ENCODE assay signal across 25 cellular contexts in genomic region chr12:131102493-131102931, GRCh38.
A peak's percentile ranks its signal among the peaks of the same experiment; 100 is the strongest.
DNase-seq lines count a peak whose midpoint lies in the region; ATAC-seq, FAIRE-seq and TF ChIP-seq lines count a peak whose summit lies in the region.
"Had no signal": no experiment of that assay in that cellular context is flagged by ENCODE, and none has a peak within 500 bp of the region (broad histone marks: within the 10 kb centered on the region; RNA-seq: fewer than 3 reads in every experiment).

No MANE protein-coding gene starts in this region.

- TF ChIP-seq CTCF in OCI-LY3 (IDR thresholded peaks at IDR 0.05; ENCODE audit: low read depth, low read length), result no peak
- TF ChIP-seq CTCF in dorsolateral prefrontal cortex (IDR thresholded peaks at IDR 0.05 in 54 of 56, conservative IDR thresholded peaks at IDR 0.05 in 2 of 56; ENCODE audit: low read depth in 1 of 56, partially characterized antibody in 56 of 56), result no peak
- no peak for TF ChIP-seq CTCF in brain microvascular endothelial cell (IDR thresholded peaks at IDR 0.05; ENCODE audit: low read depth, low read length, missing control alignments)
- no peak for TF ChIP-seq CTCF in D721Med (IDR thresholded peaks at IDR 0.05; ENCODE audit: insufficient read depth, missing control alignments)

- peaks cover 0 to 39% (median 8%) of the 10 kb centered on the region in 11 experiments; a peak in 11 of 22 replicates for H4K20me1 ChIP-seq in BLaER1 treated with 17β-estradiol and CSF1 and Interleukin-3, amounts not matched to agents 10 nM and 100 nM
- H4K20me1 ChIP-seq in OCI-LY3 (ENCODE audit: insufficient read depth, low read length), result peaks cover 17% of the 10 kb centered on the region; the same call in 1 of the 2 replicates

- H3K27ac ChIP-seq in BLaER1 treated with 17β-estradiol and CSF1 and Interleukin-3, amounts not matched to agents 10 nM and 100 nM, result peak overlapping the region in 6 of 11 experiments; percentile 2 to 45 (median 31); a peak in 8 of 22 replicates
- H3K27ac ChIP-seq in OCI-LY3 (ENCODE audit: low read length) (no peak overlapping the region), dorsolateral prefrontal cortex (no peak overlapping the region), brain microvascular endothelial cell (no peak overlapping the region)
- H3K27ac ChIP-seq: esophagus muscularis mucosa, hepatocyte, PC-9, SJCRH30 had no signal

- no peak for FAIRE-seq in D721Med (lab: Jason Lieb, UNC)
- FAIRE-seq: frontal cortex had no signal

- peaks cover 0 to 8% (median 0%) of the 10 kb centered on the region in 11 experiments; a peak in 2 of 22 replicates for H3K36me3 ChIP-seq in BLaER1 treated with 17β-estradiol and CSF1 and Interleukin-3, amounts not matched to agents 10 nM and 100 nM
- H3K36me3 ChIP-seq in OCI-LY3 (replicated peaks; ENCODE audit: low read depth, low read length), result no peaks in the 10 kb centered on the region
- H3K36me3 ChIP-seq in brain microvascular endothelial cell (replicated peaks), result no peaks in the 10 kb centered on the region
- H3K36me3 ChIP-seq: SJCRH30 had no signal

- peak overlapping the region in 1 of 10 experiments; percentile 6; a peak in 3 of 20 replicates for H3K4me3 ChIP-seq in BLaER1 treated with 17β-estradiol and CSF1 and Interleukin-3, amounts not matched to agents 10 nM and 100 nM
- no peak overlapping the region for H3K4me3 ChIP-seq in OCI-LY3 (ENCODE audit: low read length)
- no peak overlapping the region for H3K4me3 ChIP-seq in dorsolateral prefrontal cortex
- no peak overlapping the region for H3K4me3 ChIP-seq in brain microvascular endothelial cell (ENCODE audit: low read depth, low read length)
- H3K4me3 ChIP-seq: esophagus muscularis mucosa, hepatocyte, PC-9, SJCRH30 had no signal

- no peak for ATAC-seq in sciatic nerve

- peaks cover 54 to 74% (median 66%) of the 10 kb centered on the region in 10 experiments for H3K4me1 ChIP-seq in BLaER1 treated with 17β-estradiol and CSF1 and Interleukin-3, amounts not matched to agents 10 nM and 100 nM
- peaks cover 17% of the 10 kb centered on the region for H3K4me1 ChIP-seq in OCI-LY3 (ENCODE audit: low read length)
- H3K4me1 ChIP-seq: SJCRH30 had no signal

- H3K9me3 ChIP-seq in BLaER1 treated with 17β-estradiol and CSF1 and Interleukin-3, amounts not matched to agents 10 nM and 100 nM (replicated peaks in 1 of 11), result peaks cover 0 to 18% (median 13%) of the 10 kb centered on the region in 11 experiments; a peak in 15 of 22 replicates
- H3K9me3 ChIP-seq in OCI-LY3 (ENCODE audit: insufficient read depth, low read length), result 0 out of 2 replicates have a peak, but pooled peaks cover 4% of the 10 kb centered on the region
- H3K9me3 ChIP-seq: esophagus muscularis mucosa, SJCRH30 had no signal

- intact Hi-C loops in dorsolateral prefrontal cortex (cut with DNase I), result loop anchor here in 1 of 2 donors (5.0 to 10.0 kb wide), 2 partner anchors 188 to 900 kb away; no protein-coding TSS in a partner anchor
- intact Hi-C loops in sciatic nerve (cut with DNase I), result loop anchor here (10.0 kb wide), 1 partner anchor 352 kb away; no protein-coding TSS in a partner anchor

- H2AFZ ChIP-seq in OCI-LY3 (ENCODE audit: low read depth, low read length), result no peak overlapping the region
- H2AFZ ChIP-seq: hepatocyte, PC-9 had no signal

- in situ Hi-C loops in brain microvascular endothelial cell (cut with HindIII; ENCODE audit: low pct_ligation_motif_present, low sequenced_read_pairs), result no loop called here

- H3K4me2 ChIP-seq in BLaER1 treated with 17β-estradiol and CSF1 and Interleukin-3, amounts not matched to agents 10 nM and 100 nM, result peak overlapping the region; percentile 65 to 97 (median 92)
- 0 out of 2 replicates have a peak overlapping the region, but pooled peaks have one; percentile 53 for H3K4me2 ChIP-seq in OCI-LY3 (ENCODE audit: low read length)
- H3K4me2 ChIP-seq: hepatocyte, PC-9 had no signal

- DNase-seq in dorsolateral prefrontal cortex (peak in 6 of 10 donors; percentile 1 to 31 (median 12)), sciatic nerve (ENCODE audit: low spot score) (peak; percentile 56), AG08396 (ENCODE audit: low spot score) (no peak), brain microvascular endothelial cell (no peak), D721Med (ENCODE audit: insufficient read length, low spot score) (no peak)
- DNase-seq in effector CD4-positive, alpha-beta T cell, result no peak
- DNase-seq: activated CD4-positive, alpha-beta T cell treated with anti-CD3 and anti-CD28 coated beads, Interleukin-2, amount 10 ng/mL, durations not matched to agents 24 days and 14 days; activated naive CD8-positive, alpha-beta T cell treated with anti-CD3 and anti-CD28 coated beads for 36 hours; CD4-positive, CD25-positive, alpha-beta regulatory T cell; cerebellar nuclear complex; DMS 273 treated with DMSO at 0.1 percent for 48 hours; effector memory CD4-positive, alpha-beta T cell; H7; KG1; NCI-H1048; NCI-H1930; NCI-H345; occipital lobe; PC-9; SJCRH30 had no signal

- H3K27me3 ChIP-seq in BLaER1 treated with 17β-estradiol and CSF1 and Interleukin-3, amounts not matched to agents 10 nM and 100 nM, result peaks cover 0 to 54% (median 0%) of the 10 kb centered on the region in 11 experiments; a peak in 6 of 22 replicates
- H3K27me3 ChIP-seq in OCI-LY3 (ENCODE audit: low read depth, low read length) (peaks cover 40% of the 10 kb centered on the region), dorsolateral prefrontal cortex (peaks cover 0 to 3% (median 0%) of the 10 kb centered on the region in 45 donors), brain microvascular endothelial cell (replicated peaks) (no peaks in the 10 kb centered on the region)
- H3K27me3 ChIP-seq: esophagus muscularis mucosa, hepatocyte, SJCRH30 had no signal

- H3K79me2 ChIP-seq in OCI-LY3 (ENCODE audit: low read length), result no peaks in the 10 kb centered on the region
- H3K79me2 ChIP-seq: hepatocyte had no signal

- peak overlapping the region in 3 of 11 experiments; percentile 14 to 49 (median 37); a peak in 3 of 22 replicates for H3K9ac ChIP-seq in BLaER1 treated with 17β-estradiol and CSF1 and Interleukin-3, amounts not matched to agents 10 nM and 100 nM
- no peak overlapping the region for H3K9ac ChIP-seq in OCI-LY3 (ENCODE audit: low read length)

Comparison
In these comparisons a context has a peak if more than half of its experiments do, and no peak if none do; other contexts are left out.
1. H3K27ac ChIP-seq: peak in BLaER1 treated with 17β-estradiol and CSF1 and Interleukin-3, amounts not matched to agents 10 nM and 100 nM (6 of 11); none in OCI-LY3 (single experiment), dorsolateral prefrontal cortex (0 of 59) and brain microvascular endothelial cell (single experiment).
2. DNase-seq: peak in dorsolateral prefrontal cortex (6 of 10) and sciatic nerve (single experiment); none in AG08396 (single experiment), brain microvascular endothelial cell (single experiment), D721Med (single experiment) and effector CD4-positive, alpha-beta T cell (single experiment).